In the genomic region with DNA sequence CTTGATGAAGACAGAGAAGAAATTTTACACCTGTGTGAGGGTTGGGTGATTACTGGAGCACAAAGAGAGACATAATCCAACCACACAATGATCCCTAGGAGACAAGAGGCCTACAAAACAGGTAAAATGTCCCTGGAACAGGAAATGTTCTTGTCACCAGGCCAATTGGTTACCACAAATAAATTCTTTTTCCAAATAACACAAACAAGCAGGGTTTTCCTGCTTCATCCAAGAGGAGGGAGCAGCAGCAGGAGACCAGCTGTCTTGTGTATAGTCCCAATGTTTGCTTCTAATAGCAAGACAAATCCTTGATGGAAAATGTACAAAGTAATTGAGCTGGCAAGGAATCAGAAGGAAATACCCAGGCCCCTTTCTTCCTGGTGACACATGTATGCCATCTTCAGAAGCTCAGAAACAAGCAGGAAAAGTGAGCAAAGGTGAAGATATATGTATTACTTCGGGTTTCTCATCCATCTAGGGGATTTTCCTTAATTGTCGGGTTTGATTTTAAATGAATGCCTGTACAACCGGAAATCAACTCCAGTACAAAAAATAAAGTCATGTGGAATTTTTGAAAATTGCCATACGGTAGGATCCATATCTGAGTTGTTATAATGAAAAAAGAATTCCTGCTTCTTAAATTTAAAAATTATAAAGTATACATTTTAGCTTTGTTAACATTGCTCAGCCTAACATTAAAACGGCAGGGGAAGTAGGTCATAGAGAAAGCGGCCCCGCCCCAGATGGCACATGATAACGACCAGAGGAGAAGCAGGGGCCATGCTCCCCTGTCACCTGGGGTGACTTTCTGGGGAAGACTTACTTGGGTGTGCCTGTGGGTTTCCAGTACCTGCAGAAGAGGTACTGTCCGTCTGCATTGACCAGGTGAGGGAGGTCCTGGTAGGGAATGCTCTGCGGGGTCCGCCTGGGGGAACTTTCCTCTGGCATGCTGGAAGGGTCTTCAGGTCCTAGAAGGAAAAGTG, we compare ENCODE assay signal across 8 cellular contexts. TPM values are rescaled to one million over a fixed set of nuclear protein-coding genes. Genes with fewer than 3 reads are reported as not detected.
DNase-seq lines count a peak whose midpoint lies in the region; ATAC-seq and TF ChIP-seq lines count a peak whose summit lies in the region.

No MANE protein-coding gene starts in this region.

- no peaks in the 10 kb centered on the region for H3K27me3 ChIP-seq in SJCRH30
- H3K27me3 ChIP-seq in spleen (replicated peaks in 1 of 7): peaks cover 0 to 33% (median 8%) of the 10 kb centered on the region in 7 donors

- H3K9me3 ChIP-seq in SJCRH30 (replicated peaks) (no peaks in the 10 kb centered on the region), spleen (no peaks in the 10 kb centered on the region)

- TF ChIP-seq POLR2A in GM18505 (IDR thresholded peaks at IDR 0.05; ENCODE audit: borderline replicate concordance, extremely low read depth, insufficient read depth, insufficient read length): peak; percentile 40
- no peak for TF ChIP-seq POLR2A in spleen (IDR thresholded peaks at IDR 0.05)

- intact Hi-C loops in spleen (cut with DNase I; ENCODE audit: low total_unique reads): loop anchor here (10.0 kb wide), 1 partner anchor 126 kb away; no protein-coding TSS in a partner anchor

- WGBS in spleen, 5 donors: 31 to 51% (median 34%) methylated on average over 11 of the region's 11 CpGs

- peak overlapping the region; percentile 26; the same call in 1 of the 2 replicates for H3K27ac ChIP-seq in 22Rv1
- no peak overlapping the region for H3K27ac ChIP-seq in SJCRH30
- H3K27ac ChIP-seq in spleen: peak overlapping the region; percentile 69 to 88 (median 82)

- peak overlapping the region; percentile 90 for H3K4me3 Mint-ChIP-seq in glutamatergic neuron (ENCODE audit: unreplicated experiment)

- DNase-seq in SJCRH30 (peak in 1 of 2 experiments; percentile 40), glutamatergic neuron (no peak), spleen (peak; percentile 82)

- H3K4me1 Mint-ChIP-seq in glutamatergic neuron (ENCODE audit: low read depth, unreplicated experiment): peaks cover 17% of the 10 kb centered on the region

- H3K27me3 Mint-ChIP-seq in glutamatergic neuron (ENCODE audit: unreplicated experiment): peaks cover 5% of the 10 kb centered on the region

- peak overlapping the region; percentile 73; the same call in 1 of the 2 replicates for H3K4me3 ChIP-seq in SJCRH30
- H3K4me3 ChIP-seq in spleen: peak overlapping the region in 6 of 8 donors; percentile 73 to 93 (median 82)

- peaks cover 19% of the 10 kb centered on the region for H3K4me1 ChIP-seq in SJCRH30
- peaks cover 0 to 66% (median 47%) of the 10 kb centered on the region in 6 donors for H3K4me1 ChIP-seq in spleen

- H3K9me3 Mint-ChIP-seq in glutamatergic neuron (ENCODE audit: unreplicated experiment): peaks cover 3% of the 10 kb centered on the region

- no peak for TF ChIP-seq CTCF in 22Rv1 (IDR thresholded peaks at IDR 0.05)
- no peak for TF ChIP-seq CTCF in glutamatergic neuron (IDR thresholded peaks at IDR 0.05; ENCODE audit: partially characterized antibody, unreplicated experiment)
- no peak for TF ChIP-seq CTCF in spleen (IDR thresholded peaks at IDR 0.05 in 8 of 11, conservative IDR thresholded peaks at IDR 0.05 in 3 of 11)

- no peak for ATAC-seq in GM18505 (IDR thresholded peaks at IDR 0.05; ENCODE audit: unreplicated experiment)
- no peak for ATAC-seq in GM18867 (IDR thresholded peaks at IDR 0.05; ENCODE audit: unreplicated experiment)
- no peak for ATAC-seq in GM21717 (IDR thresholded peaks at IDR 0.05; ENCODE audit: unreplicated experiment)
- ATAC-seq in GM21447 (IDR thresholded peaks at IDR 0.05; ENCODE audit: unreplicated experiment): no peak

- no peaks in the 10 kb centered on the region for H3K36me3 Mint-ChIP-seq in glutamatergic neuron (ENCODE audit: unreplicated experiment)

- H3K36me3 ChIP-seq in SJCRH30: peaks cover 7% of the 10 kb centered on the region
- H3K36me3 ChIP-seq in spleen: peaks cover 0 to 15% (median 0%) of the 10 kb centered on the region in 6 donors

- H3K27ac Mint-ChIP-seq in glutamatergic neuron (ENCODE audit: unreplicated experiment): no peak overlapping the region

RNA-seq across cellular contexts. Expression of a gene that starts 1.2 kb away (rescaled TPM):
- total RNA-seq in SJCRH30 (2014; rRNA removed; shearing (Covaris generic)): 32.6 and 41.7 TPM in 2 replicates
- total RNA-seq in glutamatergic neuron (ENCODE audit: unreplicated experiment) (10.3 TPM), spleen (100 to 1,000 TPM in 3 of 7 donors, 10 to 100 TPM in 4; 47.6 to 134 (median 85.9) TPM)
- polyA plus RNA-seq in spleen: 10 to 100 TPM; 11.0 to 47.2 (median 15.8) TPM
